Comparison of ENCODE assay signal across 24 cellular contexts in the genomic region with DNA sequence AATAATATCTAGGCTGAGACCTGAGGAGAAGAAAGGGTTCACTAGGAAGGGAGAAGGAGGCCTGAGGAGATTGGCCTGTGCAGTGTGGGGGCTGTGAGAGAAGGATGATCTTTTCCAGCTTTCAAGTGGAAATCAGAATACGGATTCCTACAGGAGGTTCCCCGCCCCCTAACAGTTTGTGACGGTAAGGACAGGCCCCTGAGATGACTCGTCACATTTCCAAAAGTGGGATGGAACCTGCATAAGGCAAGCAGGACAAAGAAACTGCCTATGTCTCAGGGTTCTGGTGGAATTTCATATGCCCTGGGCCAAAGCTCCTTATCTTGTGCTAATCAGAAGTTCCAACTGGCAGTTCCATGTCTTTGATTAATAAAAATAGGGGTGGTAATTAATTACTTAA.
DNase-seq lines count a peak whose midpoint lies in the region; FAIRE-seq and TF ChIP-seq lines count a peak whose summit lies in the region.
"Had no signal": no experiment of that assay in that cellular context is flagged by ENCODE, and none has a peak within 500 bp of the region (broad histone marks: within the 10 kb centered on the region; RNA-seq: fewer than 3 reads in every experiment).

No MANE protein-coding gene starts in this region.

- peaks cover 4% of the 10 kb centered on the region for H3K4me1 ChIP-seq in NT2/D1 (ENCODE audit: insufficient read depth, insufficient read length)
- no peaks in the 10 kb centered on the region for H3K4me1 ChIP-seq in H1 (replicated peaks in 1 of 4; ENCODE audit: control insufficient read depth in 3 of 4, insufficient read depth in 4 of 4, low read length in 3 of 4)
- no peaks in the 10 kb centered on the region for H3K4me1 ChIP-seq in mesendoderm (ENCODE audit: control insufficient read depth, low read depth, low read length)
- H3K4me1 ChIP-seq in left ventricle myocardium inferior = no peaks in the 10 kb centered on the region
- H3K4me1 ChIP-seq: BLaER1 treated with 17β-estradiol and CSF1 and Interleukin-3, amounts not matched to agents 10 nM and 100 nM; SJCRH30 had no signal

- H4K5ac ChIP-seq in H1 (ENCODE audit: insufficient read length, low read depth, low read length) (no peak overlapping the region), mesendoderm (ENCODE audit: low read length) (no peak overlapping the region)

- H2BK120ac ChIP-seq in H1 (replicated peaks; ENCODE audit: low read depth, low read length) (no peak overlapping the region), mesendoderm (ENCODE audit: low read depth, low read length) (no peak overlapping the region)

- no peaks in the 10 kb centered on the region for H3K27me3 ChIP-seq in NT2/D1 (ENCODE audit: insufficient read depth, insufficient read length)
- H3K27me3 ChIP-seq in H1 (replicated peaks in 1 of 4; ENCODE audit: control insufficient read depth in 3 of 4, extremely low read depth in 1 of 4, insufficient read depth in 3 of 4, low read length in 3 of 4) = no peaks in the 10 kb centered on the region
- H3K27me3 ChIP-seq in mesendoderm (ENCODE audit: insufficient read depth, low read length, poor library complexity) = no peaks in the 10 kb centered on the region
- peaks cover 28% of the 10 kb centered on the region for H3K27me3 ChIP-seq in left ventricle myocardium inferior (ENCODE audit: low read depth)
- H3K27me3 ChIP-seq: BLaER1 treated with 17β-estradiol and CSF1 and Interleukin-3, amounts not matched to agents 10 nM and 100 nM; SJCRH30 had no signal

- no peak overlapping the region for H2BK12ac ChIP-seq in H1 (ENCODE audit: low read depth, low read length)

- H2AK5ac ChIP-seq in H1 (ENCODE audit: low read depth, low read length) = no peak overlapping the region
- no peak overlapping the region for H2AK5ac ChIP-seq in mesendoderm (ENCODE audit: low read length)

- WGBS in H1 (ENCODE audit: extremely low coverage in 1 of 2, insufficient coverage in 1 of 2, insufficient read length in 1 of 2, insufficient replicate concordance in 2 of 2, low coverage in 1 of 2, low lambda C conversion rate in 2 of 2, missing lambda C conversion rate in 1 of 2), 2 experiments = 62% methylated on average over 4 of the region's 4 CpGs; no CpG with 5 or more reads in 1 of the 2 experiments
- no CpG with 5 or more reads among the region's 4 CpGs for WGBS in mesendoderm (ENCODE audit: extremely low coverage, insufficient coverage, low lambda C conversion rate)

- H3K18ac ChIP-seq in H1 (ENCODE audit: extremely low read depth, low read length) (no peak overlapping the region), mesendoderm (ENCODE audit: low read length) (no peak overlapping the region)

- no peak overlapping the region for H2BK15ac ChIP-seq in H1 (ENCODE audit: low read length)
- H2BK15ac ChIP-seq in mesendoderm (replicated peaks; ENCODE audit: low read depth) = no peak overlapping the region

- H3K79me1 ChIP-seq in H1 (ENCODE audit: low read depth, low read length) = no peaks in the 10 kb centered on the region
- no peaks in the 10 kb centered on the region for H3K79me1 ChIP-seq in mesendoderm (ENCODE audit: low read length)

- no peak for FAIRE-seq in H1 (lab: Jason Lieb, UNC)
- FAIRE-seq: A204.1, GM12878 had no signal

- no peak overlapping the region for H3K23ac ChIP-seq in H1 (ENCODE audit: insufficient read length)
- H3K23ac ChIP-seq in mesendoderm (ENCODE audit: low read length) = no peak overlapping the region

- H3K9me3 ChIP-seq in NT2/D1 (ENCODE audit: insufficient read depth, low read length) (peaks cover 30% of the 10 kb centered on the region), H1 (ENCODE audit: insufficient read depth in 2 of 2, low read depth in 1 of 2, low read length in 1 of 2) (peaks cover 4 to 5% of the 10 kb centered on the region in 2 experiments; a peak in 2 of 4 replicates), left ventricle myocardium inferior (replicated peaks) (peaks cover 16% of the 10 kb centered on the region)

- H2BK5ac ChIP-seq in H1 (ENCODE audit: low read depth, low read length) (no peak overlapping the region), mesendoderm (ENCODE audit: low read length) (no peak overlapping the region)

- no peak overlapping the region for H2AFZ ChIP-seq in H1 (ENCODE audit: low read length)
- H2AFZ ChIP-seq: GM23248 had no signal

- H3K4ac ChIP-seq in H1 (replicated peaks; ENCODE audit: insufficient read length, low read depth, low read length) (no peak overlapping the region), mesendoderm (ENCODE audit: low read depth, low read length) (no peak overlapping the region)

- in situ Hi-C loops in G401 (cut with HindIII; ENCODE audit: low sequenced_read_pairs) = no loop called here

- no peak for TF ChIP-seq CTCF in H1 (IDR thresholded peaks at IDR 0.05; ENCODE audit: control extremely low read depth in 1 of 3, insufficient read depth in 1 of 3, low read depth in 1 of 3, low read length in 3 of 3)
- TF ChIP-seq CTCF in left ventricle myocardium inferior (IDR thresholded peaks at IDR 0.05; ENCODE audit: borderline replicate concordance) = no peak

- H3K36me3 ChIP-seq in NT2/D1 (ENCODE audit: insufficient read depth, insufficient read length, low read length) (no peaks in the 10 kb centered on the region), H1 (ENCODE audit: control insufficient read depth in 2 of 4, insufficient read depth in 4 of 4, low read length in 3 of 4) (no peaks in the 10 kb centered on the region), mesendoderm (ENCODE audit: control insufficient read depth, insufficient read depth, low read length) (no peaks in the 10 kb centered on the region), left ventricle myocardium inferior (no peaks in the 10 kb centered on the region)
- H3K36me3 ChIP-seq: BLaER1 treated with 17β-estradiol and CSF1 and Interleukin-3, amounts not matched to agents 10 nM and 100 nM; SJCRH30 had no signal

- H3K79me2 ChIP-seq in H1 (ENCODE audit: control insufficient read depth in 1 of 2, insufficient read depth in 2 of 2, low read length in 2 of 2) (no peaks in the 10 kb centered on the region), mesendoderm (ENCODE audit: control insufficient read depth, insufficient read depth, low read length) (no peaks in the 10 kb centered on the region)

- peak; percentile 27 for DNase-seq in ELF-1 (ENCODE audit: low read depth, low spot score)
- peak; percentile 71 for DNase-seq in NT2/D1 (ENCODE audit: low read depth, low spot score)
- DNase-seq in H1 (ENCODE audit: low read depth in 1 of 2, low spot score in 2 of 2) = no peak
- peak; percentile 71 for DNase-seq in mesendoderm
- DNase-seq in left ventricle myocardium inferior = no peak
- DNase-seq in activated CD8-positive, alpha-beta memory T cell treated with anti-CD3 and anti-CD28 coated beads, Interleukin-2, amount 50 U/mL, for 48 hours = no peak
- DNase-seq in G401 (ENCODE audit: low spot score) = no peak
- DNase-seq: AML-193; CD4-positive, alpha-beta T cell; COR-L47; DMS53; GDM1; GM23248; HCEC 1CT; IMR-90; MM.1S; NCI-H2029; NCI-H446 treated with DMSO at 0.1 percent for 48 hours; NCI-H526 treated with DMSO at 0.1 percent for 48 hours; SJCRH30 had no signal

- no peak for TF ChIP-seq EP300 in H1 (IDR thresholded peaks at IDR 0.05; ENCODE audit: borderline replicate concordance in 1 of 2, low read depth in 2 of 2, low read length in 2 of 2)

- H3K23me2 ChIP-seq in H1 (ENCODE audit: low read depth, low read length) = no peaks in the 10 kb centered on the region

- H4K20me1 ChIP-seq in H1 (replicated peaks in 1 of 2; ENCODE audit: control insufficient read depth in 1 of 2, insufficient read depth in 2 of 2, low read length in 2 of 2) = no peaks in the 10 kb centered on the region
- H4K20me1 ChIP-seq: BLaER1 treated with 17β-estradiol and CSF1 and Interleukin-3, amounts not matched to agents 10 nM and 100 nM had no signal

- H3K4me2 ChIP-seq in H1 (ENCODE audit: insufficient read depth in 1 of 2, low read depth in 2 of 2, low read length in 2 of 2) (no peak overlapping the region), mesendoderm (ENCODE audit: low read length) (no peak overlapping the region)
- H3K4me2 ChIP-seq: BLaER1 treated with 17β-estradiol and CSF1 and Interleukin-3, amounts not matched to agents 10 nM and 100 nM; KMS-11 had no signal

- intact Hi-C loops in left ventricle myocardium inferior (cut with micrococcal nuclease) = no loop called here

- H3K9ac ChIP-seq in NT2/D1 (ENCODE audit: insufficient read length, low read depth) (no peak overlapping the region), H1 (replicated peaks in 1 of 4; ENCODE audit: extremely low read depth in 1 of 4, low read depth in 3 of 4, low read length in 3 of 4) (no peak overlapping the region), mesendoderm (ENCODE audit: low read length) (no peak overlapping the region)
- H3K9ac ChIP-seq: BLaER1 treated with 17β-estradiol and CSF1 and Interleukin-3, amounts not matched to agents 10 nM and 100 nM; GM23248; KMS-11 had no signal

- CTCF ChIA-PET in H1 (lab: Charles Lee; ENCODE audit: partially characterized antibody) = interaction anchor here (0.7 to 2.0 kb wide), 3 partner anchors 10 to 172 kb away, joined by 4 to 7 read pairs (median 5); no protein-coding TSS in a partner anchor

- no peak for TF ChIP-seq POLR2A in H1 (IDR thresholded peaks at IDR 0.05; ENCODE audit: control extremely low read depth in 1 of 2, low read depth in 2 of 2, low read length in 2 of 2)

- H3K27ac ChIP-seq in H1 (ENCODE audit: low read depth, low read length) (no peak overlapping the region), mesendoderm (ENCODE audit: low read depth, low read length) (no peak overlapping the region), left ventricle myocardium inferior (replicated peaks) (no peak overlapping the region)
- H3K27ac ChIP-seq: BLaER1 treated with 17β-estradiol and CSF1 and Interleukin-3, amounts not matched to agents 10 nM and 100 nM; GM23248; KMS-11; SJCRH30 had no signal

- H4K8ac ChIP-seq in H1 (ENCODE audit: extremely low read depth, insufficient read depth, low read length) (no peak overlapping the region), mesendoderm (ENCODE audit: low read depth, low read length) (no peak overlapping the region)

- no peak for TF ChIP-seq RAD21 in H1 (IDR thresholded peaks at IDR 0.05 in 1 of 2, conservative IDR thresholded peaks at IDR 0.05 in 1 of 2; ENCODE audit: low read depth in 2 of 2, low read length in 2 of 2)

- H3K14ac ChIP-seq in H1 (ENCODE audit: insufficient read length) = no peak overlapping the region

- no peak overlapping the region for H3K56ac ChIP-seq in H1 (replicated peaks; ENCODE audit: insufficient read length, low read depth, low read length)
- no peak overlapping the region for H3K56ac ChIP-seq in mesendoderm (ENCODE audit: low read length)

- H3K4me3 ChIP-seq in NT2/D1 (ENCODE audit: insufficient read length, low read depth) (no peak overlapping the region), H1 (ENCODE audit: extremely low read depth in 1 of 4, insufficient read depth in 2 of 4, low read depth in 3 of 4, low read length in 4 of 4) (no peak overlapping the region), mesendoderm (ENCODE audit: low read length) (no peak overlapping the region), left ventricle myocardium inferior (no peak overlapping the region)
- H3K4me3 ChIP-seq: BLaER1 treated with 17β-estradiol and CSF1 and Interleukin-3, amounts not matched to agents 10 nM and 100 nM; GM12878; GM23248; SJCRH30 had no signal

- POLR2A ChIA-PET in H1 (lab: Charles Lee; ENCODE audit: partially characterized antibody) = interaction anchor here (0.6 to 1.4 kb wide), 2 partner anchors 19 to 366 kb away, joined by 3 read pairs; partner anchors contain the start of gene CBX3

- no peak overlapping the region for H4K91ac ChIP-seq in H1 (replicated peaks; ENCODE audit: insufficient read length, low read length)

- H2BK20ac ChIP-seq in H1 (ENCODE audit: low read length) = no peak overlapping the region

Comparison
In these comparisons a context has a peak if more than half of its experiments do, and no peak if none do; other contexts are left out.
1. DNase-seq: peak in ELF-1 (single experiment), NT2/D1 (single experiment) and mesendoderm (single experiment); none in H1 (0 of 2), left ventricle myocardium inferior (single experiment), activated CD8-positive, alpha-beta memory T cell treated with anti-CD3 and anti-CD28 coated beads, Interleukin-2, amount 50 U/mL, for 48 hours (single experiment) and G401 (single experiment).